ENCODE assay signal across 9 cellular contexts in genomic region chr16:68936729-68937631, GRCh38.
DNase-seq lines count a peak whose midpoint lies in the region; ATAC-seq and TF ChIP-seq lines count a peak whose summit lies in the region.
"Had no signal": no experiment of that assay in that cellular context is flagged by ENCODE, and none has a peak within 500 bp of the region (broad histone marks: within the 10 kb centered on the region; RNA-seq: fewer than 3 reads in every experiment).

No MANE protein-coding gene starts in this region.

- peak; percentile 27 for DNase-seq in HFF-Myc (ENCODE audit: extremely low read depth, low read depth)
- peak; percentile 35 for DNase-seq in NCI-H2196 treated with DMSO at 0.1 percent for 48 hours (lab: John Stamatoyannopoulos, UW; ENCODE audit: unreplicated experiment)
- DNase-seq in epithelial cell of prostate (ENCODE audit: low read depth, low spot score): peak; percentile 88
- DNase-seq in superior temporal gyrus (ENCODE audit: extremely low spot score): peak; percentile 15
- no peak for DNase-seq in heart right ventricle
- DNase-seq: activated B cell treated with CpG ODN at 0.5 μM for 24 hours, heart left ventricle had no signal

- H3K27ac ChIP-seq in epithelial cell of prostate (peak overlapping the region; percentile 93), heart right ventricle (no peak overlapping the region)
- H3K27ac ChIP-seq: heart left ventricle had no signal

- H3K9me3 ChIP-seq in heart right ventricle: no peaks in the 10 kb centered on the region
- H3K9me3 ChIP-seq: heart left ventricle had no signal

- peaks cover 0 to 22% (median 0%) of the 10 kb centered on the region in 9 donors for H3K36me3 ChIP-seq in heart right ventricle

- no peaks in the 10 kb centered on the region for H3K27me3 ChIP-seq in heart right ventricle
- H3K27me3 ChIP-seq: heart left ventricle had no signal

- intact Hi-C loops in heart right ventricle (cut with DNase I): no loop called here

- no peaks in the 10 kb centered on the region for H3K4me1 ChIP-seq in heart right ventricle
- H3K4me1 ChIP-seq: heart left ventricle had no signal

- no peak for TF ChIP-seq CTCF in HFF-Myc (IDR thresholded peaks at IDR 0.05; ENCODE audit: low read depth, low read length, missing control alignments)
- no peak for TF ChIP-seq CTCF in heart right ventricle (IDR thresholded peaks at IDR 0.05)

- WGBS in heart right ventricle, 2 donors: 77 to 85% methylated on average over 2 of the region's 2 CpGs

- no peak overlapping the region for H3K4me3 ChIP-seq in HFF-Myc (replicated peaks; ENCODE audit: low read depth, low read length)
- H3K4me3 ChIP-seq in heart right ventricle: no peak overlapping the region
- H3K4me3 ChIP-seq: heart left ventricle had no signal

- ATAC-seq in HG02938 (IDR thresholded peaks at IDR 0.05; ENCODE audit: unreplicated experiment) (no peak), GM19035 (IDR thresholded peaks at IDR 0.05; ENCODE audit: unreplicated experiment) (no peak), heart right ventricle (no peak)
- ATAC-seq: heart left ventricle had no signal

Comparison
In these comparisons a context has a peak if more than half of its experiments do, and no peak if none do; other contexts are left out.
1. DNase-seq: peak in HFF-Myc (single experiment), NCI-H2196 treated with DMSO at 0.1 percent for 48 hours (single experiment), epithelial cell of prostate (single experiment) and superior temporal gyrus (single experiment); none in heart right ventricle (0 of 2).